In the genomic region with DNA sequence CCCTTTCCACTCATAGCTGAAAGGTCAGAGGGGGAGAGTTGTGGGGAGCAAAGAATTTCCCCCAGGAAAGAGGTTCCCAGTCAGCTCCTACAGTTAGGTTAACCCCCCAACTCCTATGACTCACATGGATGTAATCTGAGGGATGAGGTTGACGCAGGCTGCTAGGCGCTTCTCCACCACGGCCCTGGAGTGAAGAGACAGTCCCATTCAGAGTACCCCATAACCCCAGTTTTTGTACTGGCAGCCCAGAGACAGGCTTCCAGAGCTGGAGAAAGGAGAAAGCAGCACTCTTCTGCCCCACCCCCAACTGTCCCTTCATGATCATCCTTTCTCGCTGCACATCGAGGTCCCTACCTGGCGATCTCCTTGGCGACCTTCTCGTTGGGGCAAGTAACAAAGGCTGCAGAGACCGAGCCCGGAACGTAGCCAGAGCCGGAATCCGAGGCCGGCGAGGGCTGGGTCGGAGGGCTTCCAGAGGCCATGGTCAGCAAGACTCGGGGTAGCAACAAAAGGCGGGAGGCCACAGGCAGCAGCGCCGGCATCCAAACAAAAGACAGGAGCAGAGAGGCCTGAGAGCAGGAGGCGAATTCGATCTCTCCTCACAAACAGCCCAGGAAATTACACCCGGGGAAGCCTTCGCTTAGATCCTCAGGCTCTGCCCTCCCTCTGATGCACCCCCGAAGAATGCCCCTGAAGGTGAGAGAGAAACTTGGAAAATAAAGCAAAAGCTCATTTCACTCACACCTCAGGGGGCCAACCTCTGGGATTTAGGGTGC, we compare ENCODE assay signal across 6 cellular contexts.
DNase-seq lines count a peak whose midpoint lies in the region; ATAC-seq lines count a peak whose summit lies in the region.

No MANE protein-coding gene starts in this region.

- H3K9ac ChIP-seq in mucosa of rectum (ENCODE audit: low read depth in 1 of 2, low read length in 2 of 2): peak overlapping the region; percentile 82 to 92

- peak overlapping the region; percentile 93 to 98 for H3K27ac ChIP-seq in mucosa of rectum (ENCODE audit: low read depth in 2 of 2, low read length in 2 of 2)

- no peak for ATAC-seq in GM21381 (IDR thresholded peaks at IDR 0.05; ENCODE audit: unreplicated experiment)

- no peaks in the 10 kb centered on the region for H3K27me3 ChIP-seq in mucosa of rectum (ENCODE audit: control insufficient read depth in 2 of 2, insufficient read depth in 2 of 2, low read length in 2 of 2)

- H3K4me1 ChIP-seq in mucosa of rectum (ENCODE audit: control insufficient read depth in 2 of 2, insufficient read depth in 2 of 2, low read length in 2 of 2): peaks cover 24 to 31% of the 10 kb centered on the region in 2 donors

- peak overlapping the region; percentile 72 to 93 for H3K4me3 ChIP-seq in mucosa of rectum (ENCODE audit: low read length in 2 of 2)

- DNase-seq in DMS79 treated with DMSO at 0.1 percent for 48 hours (lab: John Stamatoyannopoulos, UW) (peak; percentile 49), DMS79 (lab: John Stamatoyannopoulos, UW) (no peak), amniotic epithelial cell (ENCODE audit: low read depth) (peak; percentile 80), CD1c-positive myeloid dendritic cell (ENCODE audit: extremely low spot score) (no peak)

- H3K36me3 ChIP-seq in mucosa of rectum (ENCODE audit: control insufficient read depth in 2 of 2, insufficient read depth in 2 of 2, low read length in 2 of 2): peaks cover 29 to 38% of the 10 kb centered on the region in 2 donors

- H3K9me3 ChIP-seq in mucosa of rectum (ENCODE audit: control insufficient read depth in 2 of 2, low read length in 2 of 2): no peaks in the 10 kb centered on the region

Comparison
In these comparisons a context has a peak if more than half of its experiments do, and no peak if none do; other contexts are left out.
1. DNase-seq: peak in DMS79 treated with DMSO at 0.1 percent for 48 hours (single experiment) and amniotic epithelial cell (single experiment); none in DMS79 (single experiment) and CD1c-positive myeloid dendritic cell (single experiment).